ENCODE assay signal across 21 cellular contexts in genomic region chr6:160203522-160203921, GRCh38. TPM values are rescaled to one million over a fixed set of nuclear protein-coding genes. Genes with fewer than 3 reads are reported as not detected.
DNase-seq lines count a peak whose midpoint lies in the region; ATAC-seq, FAIRE-seq and TF ChIP-seq lines count a peak whose summit lies in the region.
"Had no signal": no experiment of that assay in that cellular context is flagged by ENCODE, and none has a peak within 500 bp of the region (broad histone marks: within the 10 kb centered on the region; RNA-seq: fewer than 3 reads in every experiment).

No MANE protein-coding gene starts in this region.

- ATAC-seq in K562 = no peak
- peak; percentile 73 for ATAC-seq in left colon
- ATAC-seq in HG02571 (IDR thresholded peaks at IDR 0.05; ENCODE audit: unreplicated experiment) = no peak
- ATAC-seq in HG03520 (IDR thresholded peaks at IDR 0.05; ENCODE audit: unreplicated experiment) = no peak

- no peak for TF ChIP-seq EP300 in K562 (IDR thresholded peaks at IDR 0.05; ENCODE audit: low read length)

- H3K4me1 ChIP-seq in K562 (replicated peaks in 1 of 2; ENCODE audit: control insufficient read depth in 2 of 2, insufficient read depth in 2 of 2, low read length in 2 of 2) (no peaks in the 10 kb centered on the region), small intestine (ENCODE audit: control insufficient read depth in 2 of 2, insufficient read depth in 1 of 2, low read depth in 1 of 2, low read length in 1 of 2) (no peaks in the 10 kb centered on the region)
- H3K4me1 ChIP-seq: BE2C had no signal

- no peak for TF ChIP-seq CTCF in K562 (IDR thresholded peaks at IDR 0.05 in 2 of 3, conservative IDR thresholded peaks at IDR 0.05 in 1 of 3; ENCODE audit: insufficient read depth in 2 of 3, low read depth in 1 of 3, low read length in 3 of 3)
- TF ChIP-seq CTCF in GM13976 (IDR thresholded peaks at IDR 0.05; ENCODE audit: borderline replicate concordance, control extremely low read depth, extremely low read depth, insufficient read depth, missing control alignments) = no peak

- POLR2A ChIA-PET in K562 (lab: Yijun Ruan, JAX) = no interaction called here

- H3K27me3 ChIP-seq in K562 (ENCODE audit: control insufficient read depth in 2 of 2, insufficient read depth in 2 of 2, low read length in 2 of 2) (no peaks in the 10 kb centered on the region), small intestine (ENCODE audit: control insufficient read depth in 2 of 2, insufficient read depth in 2 of 2, low read length in 2 of 2) (no peaks in the 10 kb centered on the region)
- H3K27me3 ChIP-seq: BE2C had no signal

- TF ChIP-seq RAD21 in K562 (CRISPR knock-in tag; conservative IDR thresholded peaks at IDR 0.05 in 1 of 2, IDR thresholded peaks at IDR 0.05 in 1 of 2) = no peak

- CTCF ChIA-PET in K562 (lab: Yijun Ruan, JAX; ENCODE audit: low intra/inter-chr PET ratio) = no interaction called here

- no peak overlapping the region for H2AFZ ChIP-seq in K562 (ENCODE audit: low read depth, low read length)

- no peak for TF ChIP-seq POLR2A in K562 (conservative IDR thresholded peaks at IDR 0.05)

- H3K4me3 ChIP-seq in K562 (no peak overlapping the region), small intestine (ENCODE audit: low read depth in 1 of 2, low read length in 2 of 2) (no peak overlapping the region)

- no peaks in the 10 kb centered on the region for H3K9me1 ChIP-seq in K562 (ENCODE audit: control insufficient read depth, insufficient read depth, low read length)

- in situ Hi-C loops in K562 (cut with MboI) = no loop called here
- in situ Hi-C loops in GM13976 (cut with MboI; ENCODE audit: low sequenced_read_pairs, unreplicated experiment) = no loop called here

- DNase-seq in K562 (ENCODE audit: extremely low read depth in 1 of 4, low spot score in 3 of 4) (no peak), left colon (no peak), small intestine (peak; percentile 30), COLO668 (lab: John Stamatoyannopoulos, UW; ENCODE audit: unreplicated experiment) (no peak), GM13976 (ENCODE audit: low spot score) (no peak)
- DNase-seq: ACHN; BE2C; C1 segment of cervical spinal cord; Caco-2; CD4-positive, CD25-positive, alpha-beta regulatory T cell; CD8-positive, alpha-beta memory T cell; DMS153; DMS79; GDM1; GOT3; H9 had no signal

- H3K27ac ChIP-seq in K562 (ENCODE audit: extremely low read depth, low read depth, low read length) (no peak overlapping the region), small intestine (ENCODE audit: low read depth in 1 of 2, low read length in 1 of 2) (no peak overlapping the region)

- BruUV-seq in K562 (replicated peaks; lab: Mats Ljungman, UMichigan) = no TSS peak

- no peaks in the 10 kb centered on the region for H4K20me1 ChIP-seq in K562 (replicated peaks; ENCODE audit: control insufficient read depth, insufficient read depth, low read length)

- H3K4me2 ChIP-seq in K562 (ENCODE audit: insufficient read depth, low read length) = no peak overlapping the region

- no peaks in the 10 kb centered on the region for H3K79me2 ChIP-seq in K562 (ENCODE audit: control insufficient read depth, insufficient read depth, low read length)

- FAIRE-seq in K562 (lab: Jason Lieb, UNC) (no peak), small intestine (lab: Jason Lieb, UNC) (no peak)
- FAIRE-seq: A204.1, D721Med had no signal

- H3K36me3 ChIP-seq in K562 (ENCODE audit: control insufficient read depth, insufficient read depth, low read length) (no peaks in the 10 kb centered on the region), small intestine (ENCODE audit: control insufficient read depth in 2 of 2, insufficient read depth in 2 of 2, low read length in 2 of 2) (no peaks in the 10 kb centered on the region)
- H3K36me3 ChIP-seq: BE2C had no signal

- no peaks in the 10 kb centered on the region for H3K9me3 ChIP-seq in K562 (replicated peaks; ENCODE audit: control insufficient read depth, insufficient read depth, low read depth, low read length)
- no peaks in the 10 kb centered on the region for H3K9me3 ChIP-seq in small intestine (ENCODE audit: control insufficient read depth, low read depth)
- H3K9me3 ChIP-seq: BE2C had no signal

- intact Hi-C loops in K562 (cut with micrococcal nuclease) = no loop called here
- intact Hi-C loops in left colon (cut with DNase I, micrococcal nuclease) = no loop called here

- no peak overlapping the region for H3K9ac ChIP-seq in K562 (ENCODE audit: insufficient read depth in 1 of 2, low read depth in 2 of 2, low read length in 2 of 2)

TF ChIP-seq in K562, 482 proteins besides CTCF, POLR2A, EP300 and RAD21:
- TF ChIP-seq, protein P1, sequence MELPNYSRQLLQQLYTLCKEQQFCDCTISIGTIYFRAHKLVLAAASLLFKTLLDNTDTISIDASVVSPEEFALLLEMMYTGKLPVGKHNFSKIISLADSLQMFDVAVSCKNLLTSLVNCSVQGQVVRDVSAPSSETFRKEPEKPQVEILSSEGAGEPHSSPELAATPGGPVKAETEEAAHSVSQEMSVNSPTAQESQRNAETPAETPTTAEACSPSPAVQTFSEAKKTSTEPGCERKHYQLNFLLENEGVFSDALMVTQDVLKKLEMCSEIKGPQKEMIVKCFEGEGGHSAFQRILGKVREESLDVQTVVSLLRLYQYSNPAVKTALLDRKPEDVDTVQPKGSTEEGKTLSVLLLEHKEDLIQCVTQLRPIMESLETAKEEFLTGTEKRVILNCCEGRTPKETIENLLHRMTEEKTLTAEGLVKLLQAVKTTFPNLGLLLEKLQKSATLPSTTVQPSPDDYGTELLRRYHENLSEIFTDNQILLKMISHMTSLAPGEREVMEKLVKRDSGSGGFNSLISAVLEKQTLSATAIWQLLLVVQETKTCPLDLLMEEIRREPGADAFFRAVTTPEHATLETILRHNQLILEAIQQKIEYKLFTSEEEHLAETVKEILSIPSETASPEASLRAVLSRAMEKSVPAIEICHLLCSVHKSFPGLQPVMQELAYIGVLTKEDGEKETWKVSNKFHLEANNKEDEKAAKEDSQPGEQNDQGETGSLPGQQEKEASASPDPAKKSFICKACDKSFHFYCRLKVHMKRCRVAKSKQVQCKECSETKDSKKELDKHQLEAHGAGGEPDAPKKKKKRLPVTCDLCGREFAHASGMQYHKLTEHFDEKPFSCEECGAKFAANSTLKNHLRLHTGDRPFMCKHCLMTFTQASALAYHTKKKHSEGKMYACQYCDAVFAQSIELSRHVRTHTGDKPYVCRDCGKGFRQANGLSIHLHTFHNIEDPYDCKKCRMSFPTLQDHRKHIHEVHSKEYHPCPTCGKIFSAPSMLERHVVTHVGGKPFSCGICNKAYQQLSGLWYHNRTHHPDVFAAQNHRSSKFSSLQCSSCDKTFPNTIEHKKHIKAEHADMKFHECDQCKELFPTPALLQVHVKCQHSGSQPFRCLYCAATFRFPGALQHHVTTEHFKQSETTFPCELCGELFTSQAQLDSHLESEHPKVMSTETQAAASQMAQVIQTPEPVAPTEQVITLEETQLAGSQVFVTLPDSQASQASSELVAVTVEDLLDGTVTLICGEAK (IDR thresholded peaks at IDR 0.05) = peak; percentile 51
- TF ChIP-seq, protein P1 (CRISPR knock-in tag; IDR thresholded peaks at IDR 0.05) = no peak
- no peak for TF ChIP-seq STAT5A (IDR thresholded peaks at IDR 0.05; ENCODE audit: borderline replicate concordance, low read length)

RNA-seq across cellular contexts. Expression of gene SLC22A2, which starts 55.1 kb away (rescaled TPM):
- not detected in 2 replicates for total RNA-seq in K562 (2011; cell fraction: chromatin; rRNA removed; ENCODE audit: low replicate concordance)
- total RNA-seq in K562 (2011; cell fraction: nucleolus; rRNA removed) = not detected in 2 replicates
- not detected in 2 replicates for total RNA-seq in K562 (2011; cell fraction: nucleoplasm; rRNA removed)
- total RNA-seq in K562 (2014; rRNA removed) = not detected in 2 replicates
- not detected in 2 replicates for total RNA-seq in K562 (2014; rRNA removed; fragmentation: Illumina TruSeq; extraction: Trizol)
- not detected in 2 replicates for total RNA-seq in K562 (2015; rRNA removed; fragmentation: Illumina TruSeq; extraction: Trizol)
- total RNA-seq in K562 (2021) = not detected in 2 replicates
- not detected in 2 replicates for polyA plus RNA-seq in K562 (2011; rRNA removed)
- not detected in 2 replicates for polyA plus RNA-seq in K562 (2011; cell fraction: cytosol; rRNA removed)
- polyA plus RNA-seq in K562 (2011; cell fraction: nucleus; rRNA removed) = not detected in 2 replicates
- not detected in 2 replicates for polyA plus RNA-seq in K562 (2012)
- polyA plus RNA-seq in K562 (2014; fragmentation: Illumina TruSeq; extraction: Trizol) = not detected in 2 replicates
- polyA plus RNA-seq in K562 (2014; fragmentation: Nextera tagmentation; extraction: Ambion mirVana) = not detected
- not detected in 2 replicates for polyA plus RNA-seq in K562 (2014; rRNA removed)
- not detected in 2 replicates for polyA minus RNA-seq in K562 (2011; rRNA and poly(A)+ RNA removed)
- not detected in 2 replicates for polyA minus RNA-seq in K562 (2011; cell fraction: cytosol; rRNA and poly(A)+ RNA removed)
- polyA minus RNA-seq in K562 (2011; cell fraction: nucleus; rRNA and poly(A)+ RNA removed) = not detected in 2 replicates
- not detected for total RNA-seq in left colon
- not detected for polyA plus RNA-seq in small intestine
- total RNA-seq: Caco-2; CD4-positive, CD25-positive, alpha-beta regulatory T cell; CD8-positive, alpha-beta memory T cell; HT-29 had no signal
- polyA plus RNA-seq: CD4-positive, CD25-positive, alpha-beta regulatory T cell; CD8-positive, alpha-beta memory T cell had no signal
